In the genomic region with DNA sequence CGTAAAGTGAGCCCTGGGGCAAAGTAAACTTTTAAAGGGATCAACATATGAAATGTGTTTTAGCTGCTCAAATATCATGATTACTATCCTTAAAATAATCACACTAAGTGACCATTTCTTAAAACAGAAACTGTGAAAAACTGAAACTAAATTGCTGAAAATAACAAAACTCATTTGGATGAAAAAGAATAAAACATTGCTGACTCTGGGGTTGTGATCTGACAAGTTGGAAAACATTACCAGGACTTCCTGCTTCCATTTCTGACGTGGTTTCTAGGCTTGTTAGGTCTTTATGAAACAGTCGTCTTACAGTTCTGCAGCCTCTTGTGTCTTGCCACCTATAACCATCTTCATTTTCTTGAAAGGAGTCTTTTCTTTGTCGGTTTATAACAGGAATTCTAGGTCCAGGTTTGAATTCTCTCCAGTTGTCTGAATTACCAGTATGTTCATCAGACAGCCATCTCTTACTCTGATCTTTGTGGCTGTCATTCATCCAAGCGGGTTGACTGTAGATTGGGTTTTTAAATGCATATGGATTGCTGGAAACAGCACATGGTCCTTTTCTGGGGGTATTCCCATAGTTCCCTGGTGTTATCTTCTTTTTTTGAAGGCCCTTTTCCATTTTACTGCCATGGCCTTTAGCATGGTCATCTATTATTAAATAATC, we compare ENCODE assay signal across 8 cellular contexts. TPM values are rescaled to one million over a fixed set of nuclear protein-coding genes. Genes with fewer than 3 reads are reported as not detected.
DNase-seq lines count a peak whose midpoint lies in the region; ATAC-seq and TF ChIP-seq lines count a peak whose summit lies in the region.

No MANE protein-coding gene starts in this region.

- H4K8ac ChIP-seq in H9 (replicated peaks; ENCODE audit: insufficient read length, low read depth, low read length), result no peak overlapping the region

- H3K27ac ChIP-seq in A673 (ENCODE audit: low read depth, low read length, poor library complexity, severe bottlenecking) (peak overlapping the region; percentile 60), H9 (ENCODE audit: insufficient read length, low read depth, low read length) (no peak overlapping the region), right lobe of liver (peak overlapping the region; percentile 97 to 98 (median 97))

- no peaks in the 10 kb centered on the region for H3K27me3 ChIP-seq in A673 (replicated peaks; ENCODE audit: insufficient read depth, low read depth, low read length, poor library complexity)
- H3K27me3 ChIP-seq in H9 (ENCODE audit: insufficient read depth, low read length), result no peaks in the 10 kb centered on the region
- no peaks in the 10 kb centered on the region for H3K27me3 ChIP-seq in right lobe of liver

- POLR2A ChIA-PET in A673 (lab: Charles Lee; ENCODE audit: low non-redundant PET), result no interaction called here

- H2AFZ ChIP-seq in H9 (ENCODE audit: low read length), result no peak overlapping the region

- no peaks in the 10 kb centered on the region for H3K9me3 Mint-ChIP-seq in H9
- H3K9me3 Mint-ChIP-seq in activated naive CD8-positive, alpha-beta T cell treated with anti-CD3 and anti-CD28 coated beads for 36 hours, result peaks cover 6% of the 10 kb centered on the region

- H3K56ac ChIP-seq in H9 (ENCODE audit: insufficient read length, low read depth, low read length), result no peak overlapping the region

- H3K4me3 Mint-ChIP-seq in H9, result peak overlapping the region; percentile 92 to 96
- H3K4me3 Mint-ChIP-seq in activated naive CD8-positive, alpha-beta T cell treated with anti-CD3 and anti-CD28 coated beads for 36 hours, result peak overlapping the region; percentile 91

- TF ChIP-seq POLR2A in right lobe of liver (IDR thresholded peaks at IDR 0.05), result no peak

- no CpG with 5 or more reads among the region's 5 CpGs for WGBS in H9 (ENCODE audit: extremely low coverage, insufficient read length, low lambda C conversion rate)
- WGBS in right lobe of liver (ENCODE audit: insufficient coverage, low coverage, low lambda C conversion rate, missing lambda C conversion rate), result 10% methylated on average over 5 of the region's 5 CpGs

- H3K14ac ChIP-seq in H9 (ENCODE audit: insufficient read depth, low read length), result no peak overlapping the region

- TF ChIP-seq CTCF in A673 (conservative IDR thresholded peaks at IDR 0.05; ENCODE audit: low read depth, low read length), result no peak
- TF ChIP-seq CTCF in H9 (conservative IDR thresholded peaks at IDR 0.05), result no peak
- no peak for TF ChIP-seq CTCF in right lobe of liver (IDR thresholded peaks at IDR 0.05)

- H2AK5ac ChIP-seq in H9 (ENCODE audit: insufficient read length, low read length), result no peak overlapping the region

- no peaks in the 10 kb centered on the region for H3K9me3 ChIP-seq in A673 (ENCODE audit: low read depth, low read length, poor library complexity, severe bottlenecking)
- no peaks in the 10 kb centered on the region for H3K9me3 ChIP-seq in H9 (ENCODE audit: control insufficient read depth, low read depth, low read length)
- no peaks in the 10 kb centered on the region for H3K9me3 ChIP-seq in right lobe of liver

- H3K36me3 ChIP-seq in A673 (ENCODE audit: insufficient read depth, low read length, poor library complexity, severe bottlenecking), result no peaks in the 10 kb centered on the region
- H3K36me3 ChIP-seq in right lobe of liver, result no peaks in the 10 kb centered on the region

- H3K4me2 ChIP-seq in H9 (ENCODE audit: insufficient read depth, insufficient read length, low read length), result no peak overlapping the region

- H4K20me1 ChIP-seq in H9 (ENCODE audit: control insufficient read depth, insufficient read depth, insufficient read length), result no peaks in the 10 kb centered on the region

- CTCF ChIA-PET in A673 (lab: Charles Lee), result no interaction called here

- no peak overlapping the region for H2BK15ac ChIP-seq in H9 (ENCODE audit: low read depth, low read length)

- H3K23me2 ChIP-seq in H9 (ENCODE audit: insufficient read length, low read depth, low read length, poor library complexity, severe bottlenecking), result peaks cover 4% of the 10 kb centered on the region

- H2BK20ac ChIP-seq in H9 (ENCODE audit: low read depth, low read length, poor library complexity, severe bottlenecking), result no peak overlapping the region

- H3K79me2 ChIP-seq in H9 (ENCODE audit: insufficient read depth, low read length), result peaks cover 11% of the 10 kb centered on the region; the same call in 1 of the 2 replicates

- H3K79me1 ChIP-seq in H9 (ENCODE audit: insufficient read depth, low read depth, low read length, poor library complexity, severe bottlenecking), result peaks cover 8% of the 10 kb centered on the region

- no TSS peak for BruUV-seq in A673 (replicated peaks; lab: Mats Ljungman, UMichigan)

- H3K23ac ChIP-seq in H9 (ENCODE audit: insufficient read length, low read depth, low read length), result no peak overlapping the region

- peaks cover 2 to 23% (median 15%) of the 10 kb centered on the region in 3 experiments; a peak in 5 of 7 replicates for H3K36me3 Mint-ChIP-seq in H9 (ENCODE audit: insufficient read depth in 1 of 3, low read depth in 3 of 3)
- H3K36me3 Mint-ChIP-seq in activated naive CD8-positive, alpha-beta T cell treated with anti-CD3 and anti-CD28 coated beads for 36 hours, result peaks cover 30% of the 10 kb centered on the region

- peaks cover 9% of the 10 kb centered on the region for H3K27me3 Mint-ChIP-seq in H9 (ENCODE audit: low read depth)
- no peaks in the 10 kb centered on the region for H3K27me3 Mint-ChIP-seq in activated naive CD8-positive, alpha-beta T cell treated with anti-CD3 and anti-CD28 coated beads for 36 hours

- H3K9ac ChIP-seq in H9 (ENCODE audit: extremely low read depth, insufficient read length, low read length), result no peak overlapping the region

- no peak overlapping the region for H4K91ac ChIP-seq in H9 (ENCODE audit: insufficient read length, low read depth, low read length)

- H3K4me1 Mint-ChIP-seq in H9, result peaks cover 19 to 22% of the 10 kb centered on the region in 2 experiments
- peaks cover 40% of the 10 kb centered on the region for H3K4me1 Mint-ChIP-seq in activated naive CD8-positive, alpha-beta T cell treated with anti-CD3 and anti-CD28 coated beads for 36 hours

- intact Hi-C loops in A673 (cut with micrococcal nuclease; ENCODE audit: unreplicated experiment), result loop anchor here (5.0 kb wide), 1 partner anchor 65 kb away; no protein-coding TSS in a partner anchor
- intact Hi-C loops in right lobe of liver (cut with DNase I), result no loop called here

- peak overlapping the region in 1 of 3 experiments; percentile 41; a peak in 1 of 7 replicates for H3K27ac Mint-ChIP-seq in H9
- H3K27ac Mint-ChIP-seq in activated naive CD8-positive, alpha-beta T cell treated with anti-CD3 and anti-CD28 coated beads for 36 hours, result peak overlapping the region; percentile 94

- DNase-seq in A673 (ENCODE audit: low spot score) (peak; percentile 13), H9 (no peak), right lobe of liver (no peak), epidermal melanocyte (ENCODE audit: insufficient read length, low spot score) (no peak), DMS53 treated with DMSO at 0.1 percent for 48 hours (lab: John Stamatoyannopoulos, UW; ENCODE audit: unreplicated experiment) (no peak)
- no peak for DNase-seq in activated naive CD8-positive, alpha-beta T cell treated with anti-CD3 and anti-CD28 coated beads for 36 hours

- H3K4ac ChIP-seq in H9 (ENCODE audit: low read depth, low read length), result no peak overlapping the region

- no peak overlapping the region for H2BK12ac ChIP-seq in H9 (ENCODE audit: insufficient read length, low read depth, low read length)

- no peak overlapping the region for H2BK5ac ChIP-seq in H9 (ENCODE audit: insufficient read length, low read length)

- H3K4me3 ChIP-seq in A673 (ENCODE audit: low read depth, low read length, poor library complexity, severe bottlenecking) (peak overlapping the region; percentile 92), right lobe of liver (peak overlapping the region; percentile 90 to 99 (median 95))

- H3K4me1 ChIP-seq in A673 (ENCODE audit: insufficient read depth, low read length, poor library complexity, severe bottlenecking) (peaks cover 16% of the 10 kb centered on the region), H9 (ENCODE audit: insufficient read depth, low read length) (peaks cover 3% of the 10 kb centered on the region; the same call in 1 of the 2 replicates), right lobe of liver (peaks cover 0 to 38% (median 6%) of the 10 kb centered on the region in 4 donors)

- H3T11ph ChIP-seq in H9 (ENCODE audit: low read length), result no peak overlapping the region

- H4K5ac ChIP-seq in H9 (ENCODE audit: insufficient read length, low read depth, low read length), result no peak overlapping the region

- no peak for ATAC-seq in right lobe of liver
- ATAC-seq in GM19395 (IDR thresholded peaks at IDR 0.05; ENCODE audit: unreplicated experiment), result no peak
- ATAC-seq in HG02571 (IDR thresholded peaks at IDR 0.05; ENCODE audit: unreplicated experiment), result no peak

- H3K18ac ChIP-seq in H9 (ENCODE audit: insufficient read length, low read depth, low read length), result no peak overlapping the region

- no peak overlapping the region for H2BK120ac ChIP-seq in H9 (ENCODE audit: low read depth, low read length, poor library complexity, severe bottlenecking)

RNA-seq across cellular contexts. Expression of gene TUT7, which starts 1.6 kb away (rescaled TPM):
- total RNA-seq in A673 (2021) (18.4 and 22.7 TPM in 2 replicates), H9 (2021) (22.9 and 23.1 TPM in 2 replicates), right lobe of liver (10 to 100 TPM; 22.5 to 46.7 (median 31.6) TPM)
- total RNA-seq in activated naive CD8-positive, alpha-beta T cell treated with anti-CD3 and anti-CD28 coated beads for 36 hours, result 10 to 100 TPM; 18.0 to 18.3 TPM
